7 cellular contexts compared by ENCODE assay signal in genomic region chr3:168248383-168249047, GRCh38.
DNase-seq lines count a peak whose midpoint lies in the region; ATAC-seq and TF ChIP-seq lines count a peak whose summit lies in the region.

No MANE protein-coding gene starts in this region.

- H2BK15ac ChIP-seq in mesenchymal stem cell (ENCODE audit: low read depth, poor library complexity, severe bottlenecking): no peak overlapping the region

- in situ Hi-C loops in GM13977 (cut with MboI; ENCODE audit: low pct_unique_long_range_greater_than_20kb, low sequenced_read_pairs, unreplicated experiment): no loop called here

- H2BK120ac ChIP-seq in mesenchymal stem cell (ENCODE audit: low read depth, low read length): no peak overlapping the region

- H3K9me3 ChIP-seq in mesenchymal stem cell (ENCODE audit: control insufficient read depth, low read length) (no peaks in the 10 kb centered on the region), aorta (ENCODE audit: control insufficient read depth, low read length) (no peaks in the 10 kb centered on the region)

- no peak overlapping the region for H4K91ac ChIP-seq in mesenchymal stem cell (ENCODE audit: low read length)

- peak overlapping the region; percentile 41 to 83 (median 69) for H3K4me3 ChIP-seq in dorsolateral prefrontal cortex
- peak overlapping the region; percentile 29 to 75 for H3K4me3 ChIP-seq in mesenchymal stem cell (ENCODE audit: insufficient read depth in 1 of 2, low read depth in 1 of 2, low read length in 2 of 2)
- peak overlapping the region; percentile 1 to 42 for H3K4me3 ChIP-seq in aorta (ENCODE audit: low read length in 2 of 2)

- intact Hi-C loops in dorsolateral prefrontal cortex (cut with DNase I): no loop called here
- intact Hi-C loops in aorta (cut with DNase I): no loop called here

- H3K14ac ChIP-seq in mesenchymal stem cell (ENCODE audit: low read length in 2 of 2): no peak overlapping the region

- H3K27me3 ChIP-seq in dorsolateral prefrontal cortex: peaks cover 0 to 46% (median 11%) of the 10 kb centered on the region in 45 donors
- peaks cover 15 to 64% of the 10 kb centered on the region in 2 experiments for H3K27me3 ChIP-seq in mesenchymal stem cell (ENCODE audit: control insufficient read depth in 1 of 2, insufficient read depth in 1 of 2, low read length in 2 of 2)
- H3K27me3 ChIP-seq in aorta (ENCODE audit: control insufficient read depth in 1 of 2, insufficient read depth in 2 of 2, low read length in 1 of 2): no peaks in the 10 kb centered on the region

- TF ChIP-seq CTCF in GM13977 (IDR thresholded peaks at IDR 0.05; ENCODE audit: extremely low read depth, insufficient read depth, missing control alignments) (no peak), dorsolateral prefrontal cortex (IDR thresholded peaks at IDR 0.05 in 54 of 56, conservative IDR thresholded peaks at IDR 0.05 in 2 of 56; ENCODE audit: low read depth in 1 of 56, partially characterized antibody in 56 of 56) (no peak)

- H2BK5ac ChIP-seq in mesenchymal stem cell (ENCODE audit: low read depth, low read length, poor library complexity, severe bottlenecking): no peak overlapping the region

- peak overlapping the region; percentile 53 for H3K9ac ChIP-seq in mesenchymal stem cell (ENCODE audit: low read length)

- H3K27ac ChIP-seq in dorsolateral prefrontal cortex (peak overlapping the region in 7 of 59 donors; percentile 22 to 75 (median 55)), mesenchymal stem cell (ENCODE audit: low read length, poor library complexity, severe bottlenecking) (no peak overlapping the region), aorta (ENCODE audit: low read depth in 1 of 2, low read length in 2 of 2) (no peak overlapping the region)

- ATAC-seq in aorta (ENCODE audit: low FRiP score) (peak; percentile 83), HG03045 (IDR thresholded peaks at IDR 0.05; ENCODE audit: unreplicated experiment) (no peak)

- under 1% methylated on average over 21 of the region's 21 CpGs for WGBS in mesenchymal stem cell
- 1% methylated on average over 21 of the region's 21 CpGs for WGBS in aorta, 2 donors

- no peak overlapping the region for H2BK12ac ChIP-seq in mesenchymal stem cell (ENCODE audit: low read length in 2 of 2)

- peak; percentile 27 for DNase-seq in GM13977 (ENCODE audit: low spot score)
- DNase-seq in NCI-H69 (lab: John Stamatoyannopoulos, UW): peak; percentile 88
- peak in 1 of 10 donors; percentile 40 for DNase-seq in dorsolateral prefrontal cortex
- DNase-seq in mesenchymal stem cell: peak; percentile 63
- DNase-seq in aorta: peak; percentile 47 to 76
- no peak for DNase-seq in NCI-H187 (lab: John Stamatoyannopoulos, UW)

- no peak overlapping the region for H4K8ac ChIP-seq in mesenchymal stem cell (ENCODE audit: low read length)

- H3K4me2 ChIP-seq in mesenchymal stem cell (ENCODE audit: low read length, poor library complexity, severe bottlenecking): peak overlapping the region; percentile 100

- H3K36me3 ChIP-seq in mesenchymal stem cell (ENCODE audit: control insufficient read depth in 1 of 2, insufficient read depth in 2 of 2, low read depth in 1 of 2, low read length in 2 of 2) (no peaks in the 10 kb centered on the region), aorta (ENCODE audit: control insufficient read depth in 1 of 2, insufficient read depth in 2 of 2, low read length in 1 of 2) (no peaks in the 10 kb centered on the region)

- no peaks in the 10 kb centered on the region for H3K79me1 ChIP-seq in mesenchymal stem cell (replicated peaks; ENCODE audit: low read length, poor library complexity, severe bottlenecking)

- H3K4ac ChIP-seq in mesenchymal stem cell (ENCODE audit: low read depth in 1 of 2, low read length in 2 of 2): no peak overlapping the region

- H2AFZ ChIP-seq in mesenchymal stem cell (ENCODE audit: low read depth, low read length): no peak overlapping the region

- H3K18ac ChIP-seq in mesenchymal stem cell (ENCODE audit: low read depth in 1 of 2, low read length in 2 of 2): no peak overlapping the region

- no peak overlapping the region for H2AK5ac ChIP-seq in mesenchymal stem cell (ENCODE audit: low read length, severe bottlenecking)

- peaks cover 13% of the 10 kb centered on the region for H3K4me1 ChIP-seq in mesenchymal stem cell (ENCODE audit: control insufficient read depth, insufficient read depth, low read depth, low read length)
- H3K4me1 ChIP-seq in aorta (ENCODE audit: control insufficient read depth in 1 of 2, insufficient read depth in 2 of 2, low read length in 2 of 2): no peaks in the 10 kb centered on the region

- no peak overlapping the region for H3K23ac ChIP-seq in mesenchymal stem cell (ENCODE audit: low read length in 2 of 2)

Comparison
In these comparisons a context has a peak if more than half of its experiments do, and no peak if none do; other contexts are left out.
1. DNase-seq: peak in GM13977 (single experiment), NCI-H69 (single experiment), mesenchymal stem cell (single experiment) and aorta (2 of 2); none in NCI-H187 (0 of 2).
2. Peak in every context shown above with its lines, with median percentiles within 50 percentile points of each other: H3K4me3 ChIP-seq.